14 cellular contexts compared by ENCODE assay signal in the genomic region with DNA sequence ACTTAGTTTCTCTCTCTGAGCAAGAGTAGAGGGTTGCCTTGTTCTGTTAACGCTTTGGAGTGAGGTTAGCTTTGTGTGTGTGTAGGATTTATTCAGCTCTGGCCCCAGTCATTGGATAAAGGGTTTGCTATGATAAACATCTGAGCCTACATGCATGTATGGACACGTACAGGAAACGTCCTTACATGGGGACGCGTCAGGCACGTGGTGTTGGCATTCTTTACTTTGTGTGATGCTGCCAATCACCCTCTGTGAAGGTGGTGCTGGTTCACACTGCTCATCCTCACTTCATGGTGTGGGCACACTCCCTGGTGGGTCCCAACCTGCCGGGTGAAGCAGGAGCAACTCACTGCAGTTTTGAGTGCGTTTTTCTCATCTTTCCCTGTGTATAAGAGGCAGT. TPM values are rescaled to one million over a fixed set of nuclear protein-coding genes. Genes with fewer than 3 reads are reported as not detected.
DNase-seq lines count a peak whose midpoint lies in the region; ATAC-seq and TF ChIP-seq lines count a peak whose summit lies in the region.
"Had no signal": no experiment of that assay in that cellular context is flagged by ENCODE, and none has a peak within 500 bp of the region (broad histone marks: within the 10 kb centered on the region; RNA-seq: fewer than 3 reads in every experiment).

No MANE protein-coding gene starts in this region.

- no peak overlapping the region for H3K4me3 ChIP-seq in breast epithelium
- H3K4me3 ChIP-seq in epithelial cell of esophagus (ENCODE audit: low read length): no peak overlapping the region
- no peak overlapping the region for H3K4me3 ChIP-seq in GM23338

- BruUV-seq in MCF 10A (replicated peaks; lab: Mats Ljungman, UMichigan): no TSS peak

- intact Hi-C loops in MCF 10A (cut with micrococcal nuclease): no loop called here
- intact Hi-C loops in breast epithelium (cut with DNase I; ENCODE audit: low total_unique reads): no loop called here
- intact Hi-C loops in Right ventricle myocardium inferior (cut with DNase I): no loop called here

- H3K4me2 ChIP-seq in GM23338: no peak overlapping the region

- H3K9me3 Mint-ChIP-seq in MCF 10A (ENCODE audit: unreplicated experiment): no peaks in the 10 kb centered on the region
- H3K9me3 Mint-ChIP-seq in osteocyte (ENCODE audit: unreplicated experiment): no peaks in the 10 kb centered on the region
- H3K9me3 Mint-ChIP-seq in GM23338: no peaks in the 10 kb centered on the region
- H3K9me3 Mint-ChIP-seq: activated T-cell treated with anti-CD3 and anti-CD28 coated beads, Interleukin-2, amount 50 U/mL, for 24 hours; central memory CD8-positive, alpha-beta T cell; T-helper 2 cell treated with Interferon-gamma antibody and Interleukin-4, amounts not matched to agents 5 μg/mL and 100 μg/mL, for 36 hours had no signal

- no peaks in the 10 kb centered on the region for H3K27me3 ChIP-seq in breast epithelium
- H3K27me3 ChIP-seq in GM23338 (ENCODE audit: insufficient read depth): no peaks in the 10 kb centered on the region

- H2AFZ ChIP-seq in GM23338: no peak overlapping the region; the same call in 1 of the 2 replicates
- H2AFZ ChIP-seq: parathyroid adenoma had no signal

- H3K27me3 Mint-ChIP-seq in MCF 10A (ENCODE audit: insufficient read depth, unreplicated experiment) (no peaks in the 10 kb centered on the region), osteocyte (ENCODE audit: unreplicated experiment) (no peaks in the 10 kb centered on the region), GM23338 (ENCODE audit: insufficient read depth, low read depth, poor library complexity) (peaks cover 4% of the 10 kb centered on the region)

- CTCF ChIA-PET in MCF 10A (lab: Yijun Ruan, JAX): interaction anchor here (0.6 to 1.7 kb wide), 11 partner anchors 11 to 766 kb away, joined by 3 to 7 read pairs (median 3); no protein-coding TSS in a partner anchor

- no peak overlapping the region for H3K27ac ChIP-seq in breast epithelium
- H3K27ac ChIP-seq in GM23338 (ENCODE audit: low read depth): no peak overlapping the region
- H3K27ac ChIP-seq: parathyroid adenoma had no signal

- TF ChIP-seq CTCF in MCF 10A (IDR thresholded peaks at IDR 0.05; ENCODE audit: unreplicated experiment) (no peak), breast epithelium (IDR thresholded peaks at IDR 0.05) (no peak), epithelial cell of esophagus (IDR thresholded peaks at IDR 0.05; ENCODE audit: insufficient read depth, low read depth, low read length, missing control alignments) (no peak), osteocyte (IDR thresholded peaks at IDR 0.05) (no peak), GM23338 (conservative IDR thresholded peaks at IDR 0.05; ENCODE audit: low read depth in 2 of 2) (no peak)

- H3K9me3 ChIP-seq in breast epithelium: no peaks in the 10 kb centered on the region

- no peaks in the 10 kb centered on the region for H3K9me2 ChIP-seq in GM23338 (ENCODE audit: insufficient read depth)

- TF ChIP-seq POLR2A in breast epithelium (IDR thresholded peaks at IDR 0.05): no peak

- H3K4me3 Mint-ChIP-seq in MCF 10A (ENCODE audit: unreplicated experiment): no peak overlapping the region
- H3K4me3 Mint-ChIP-seq in osteocyte (ENCODE audit: unreplicated experiment): no peak overlapping the region
- no peak overlapping the region for H3K4me3 Mint-ChIP-seq in GM23338
- H3K4me3 Mint-ChIP-seq: activated T-cell treated with anti-CD3 and anti-CD28 coated beads, Interleukin-2, amount 50 U/mL, for 24 hours; central memory CD8-positive, alpha-beta T cell; T-helper 2 cell treated with Interferon-gamma antibody and Interleukin-4, amounts not matched to agents 5 μg/mL and 100 μg/mL, for 36 hours had no signal

- H4K20me1 ChIP-seq in GM23338 (replicated peaks; ENCODE audit: insufficient read depth): no peaks in the 10 kb centered on the region

- H3K36me3 ChIP-seq in breast epithelium: no peaks in the 10 kb centered on the region
- no peaks in the 10 kb centered on the region for H3K36me3 ChIP-seq in GM23338 (ENCODE audit: insufficient read depth)

- H3K27ac Mint-ChIP-seq in MCF 10A (ENCODE audit: low read depth, unreplicated experiment) (peak overlapping the region; percentile 92), osteocyte (ENCODE audit: unreplicated experiment) (no peak overlapping the region), GM23338 (no peak overlapping the region)
- H3K27ac Mint-ChIP-seq: activated T-cell treated with anti-CD3 and anti-CD28 coated beads, Interleukin-2, amount 50 U/mL, for 24 hours; T-helper 2 cell treated with Interferon-gamma antibody and Interleukin-4, amounts not matched to agents 5 μg/mL and 100 μg/mL, for 36 hours had no signal

- POLR2A ChIA-PET in MCF 10A (lab: Yijun Ruan, JAX): interaction anchor here (0.7 to 16.9 kb wide), 14 partner anchors 9 to 1617 kb away, joined by 3 to 555 read pairs (median 6); partner anchors contain the start of gene NXT1

- H3K4me1 ChIP-seq in breast epithelium: peaks cover 0 to 5% of the 10 kb centered on the region in 2 donors
- no peaks in the 10 kb centered on the region for H3K4me1 ChIP-seq in GM23338 (ENCODE audit: insufficient read depth)
- H3K4me1 ChIP-seq: parathyroid adenoma had no signal

- ATAC-seq in HG03342 (IDR thresholded peaks at IDR 0.05; ENCODE audit: unreplicated experiment) (no peak), GM23338 (no peak), Right ventricle myocardium inferior (no peak)

- peak; percentile 92 for DNase-seq in MCF 10A (ENCODE audit: unreplicated experiment)
- DNase-seq in breast epithelium (ENCODE audit: low spot score in 2 of 2): no peak
- DNase-seq in NCI-H69 (lab: John Stamatoyannopoulos, UW): peak; percentile 91
- DNase-seq in epithelial cell of esophagus (ENCODE audit: low read depth): peak; percentile 97
- DNase-seq in osteocyte (ENCODE audit: extremely low spot score, unreplicated experiment): no peak
- no peak for DNase-seq in GM23338 (ENCODE audit: low spot score)
- DNase-seq in Right ventricle myocardium inferior (ENCODE audit: missing footprints): no peak
- DNase-seq: activated CD4-positive, alpha-beta T cell treated with anti-CD3 and anti-CD28 coated beads for 4 hours; activated T-cell treated with anti-CD3 and anti-CD28 coated beads, Interleukin-2, amount 50 U/mL, for 24 hours; NCI-H524 had no signal

- H3K79me2 ChIP-seq in GM23338 (replicated peaks; ENCODE audit: insufficient read depth): no peaks in the 10 kb centered on the region
- H3K79me2 ChIP-seq: parathyroid adenoma had no signal

- H3K4me1 Mint-ChIP-seq in MCF 10A (ENCODE audit: insufficient read depth, unreplicated experiment) (peaks cover 62% of the 10 kb centered on the region), osteocyte (ENCODE audit: unreplicated experiment) (peaks cover 36% of the 10 kb centered on the region), GM23338 (no peaks in the 10 kb centered on the region)

- H3F3A ChIP-seq in GM23338 (replicated peaks; ENCODE audit: low read depth): no peaks in the 10 kb centered on the region

- no peaks in the 10 kb centered on the region for H3K36me3 Mint-ChIP-seq in MCF 10A (ENCODE audit: insufficient read depth, unreplicated experiment)
- H3K36me3 Mint-ChIP-seq in osteocyte (ENCODE audit: unreplicated experiment): no peaks in the 10 kb centered on the region
- H3K36me3 Mint-ChIP-seq in GM23338 (ENCODE audit: low read depth): no peaks in the 10 kb centered on the region

TF ChIP-seq in GM23338, 12 proteins besides CTCF, POLR2A, EP300 and RAD21:
- TF ChIP-seq POLR2AphosphoS5 (IDR thresholded peaks at IDR 0.05; ENCODE audit: low read depth) (no peak), ZNF114 (CRISPR knock-in tag; IDR thresholded peaks at IDR 0.05) (no peak), ZNF331 (CRISPR knock-in tag; IDR thresholded peaks at IDR 0.05; ENCODE audit: low read depth) (no peak)
TF ChIP-seq in GM23338: peak in this region for 0.

RNA-seq across cellular contexts. Expression of gene CD93, which starts 53.4 kb away (rescaled TPM):
- not detected in 2 replicates for total RNA-seq in MCF 10A (2022)
- total RNA-seq in breast epithelium: 10 to 100 TPM; 19.2 to 64.9 (median 36.5) TPM
- 0.13 and 0.21 TPM in 2 replicates for total RNA-seq in osteocyte
- total RNA-seq in GM23338 (2014; rRNA removed; shearing (Covaris generic)): 0.04 TPM in 1 of 2 replicates, not detected in the other
- polyA plus RNA-seq in GM23338 (2016; fragmentation: Nextera tagmentation; extraction: Ambion mirVana): 0.03 TPM in 2 replicates
- total RNA-seq in Right ventricle myocardium inferior: 43.5 TPM

Comparison
In these comparisons a context has a peak if more than half of its experiments do, and no peak if none do; other contexts are left out.
1. DNase-seq: peak in MCF 10A (single experiment), NCI-H69 (single experiment) and epithelial cell of esophagus (single experiment); none in breast epithelium (0 of 2), osteocyte (single experiment), GM23338 (single experiment) and Right ventricle myocardium inferior (single experiment).
2. RNA of gene CD93, which starts 53.4 kb away (total RNA-seq): 43.5 TPM in Right ventricle myocardium inferior (single experiment) and 19.2 to 64.9 TPM in breast epithelium; 0.13 to 0.21 TPM in osteocyte, not detected in MCF 10A and 0.04 TPM in GM23338; every median in the first group is over 10 times any median in the second.